ENCODE assay signal across 1 cellular context in genomic region chr17:879546-879945, GRCh38.
TF ChIP-seq lines count a peak whose summit lies in the region.

No MANE protein-coding gene starts in this region.

TF ChIP-seq in IMR-90, 13 proteins besides CTCF, POLR2A, EP300 and RAD21 (continued from another document):
- TF ChIP-seq MXI1 (IDR thresholded peaks at IDR 0.05; ENCODE audit: borderline replicate concordance, low read depth, low read length) (no peak), CEBPB (IDR thresholded peaks at IDR 0.05; ENCODE audit: low read depth, low read length) (no peak), MAFK (IDR thresholded peaks at IDR 0.05; ENCODE audit: low read depth, low read length) (no peak), ELK1 (IDR thresholded peaks at IDR 0.05; ENCODE audit: borderline replicate concordance, low read depth, low read length) (no peak), RCOR1 (IDR thresholded peaks at IDR 0.05; ENCODE audit: insufficient replicate concordance, low read length) (no peak)
